ENCODE assay signal across 1 cellular context in genomic region chr22:23216331-23217170, GRCh38.
TF ChIP-seq lines count a peak whose summit lies in the region.

No MANE protein-coding gene starts in this region.

TF ChIP-seq in HepG2, 621 proteins besides CTCF, POLR2A, EP300 and RAD21 (continued from another document):
- TF ChIP-seq, protein P1, sequence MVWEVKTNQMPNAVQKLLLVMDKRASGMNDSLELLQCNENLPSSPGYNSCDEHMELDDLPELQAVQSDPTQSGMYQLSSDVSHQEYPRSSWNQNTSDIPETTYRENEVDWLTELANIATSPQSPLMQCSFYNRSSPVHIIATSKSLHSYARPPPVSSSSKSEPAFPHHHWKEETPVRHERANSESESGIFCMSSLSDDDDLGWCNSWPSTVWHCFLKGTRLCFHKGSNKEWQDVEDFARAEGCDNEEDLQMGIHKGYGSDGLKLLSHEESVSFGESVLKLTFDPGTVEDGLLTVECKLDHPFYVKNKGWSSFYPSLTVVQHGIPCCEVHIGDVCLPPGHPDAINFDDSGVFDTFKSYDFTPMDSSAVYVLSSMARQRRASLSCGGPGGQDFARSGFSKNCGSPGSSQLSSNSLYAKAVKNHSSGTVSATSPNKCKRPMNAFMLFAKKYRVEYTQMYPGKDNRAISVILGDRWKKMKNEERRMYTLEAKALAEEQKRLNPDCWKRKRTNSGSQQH (CRISPR knock-in tag; IDR thresholded peaks at IDR 0.05; ENCODE audit: low read depth), result no peak
- TF ChIP-seq ZFP91 (CRISPR knock-in tag; IDR thresholded peaks at IDR 0.05; ENCODE audit: borderline replicate concordance), result peak; percentile 67
- no peak for TF ChIP-seq GABPA (IDR thresholded peaks at IDR 0.05; ENCODE audit: low read depth, low read length)
- TF ChIP-seq GABPA (CRISPR knock-in tag; IDR thresholded peaks at IDR 0.05; ENCODE audit: low read depth), result peak; percentile 31; the same call in 1 of the 2 replicates
- TF ChIP-seq ZNF530 (CRISPR knock-in tag; IDR thresholded peaks at IDR 0.05; ENCODE audit: low read depth), result no peak
- TF ChIP-seq ZNF292 (CRISPR knock-in tag; IDR thresholded peaks at IDR 0.05; ENCODE audit: borderline replicate concordance, low read depth), result peak; percentile 94; the same call in 1 of the 2 replicates
- peak; percentile 83; the same call in 1 of the 2 replicates for TF ChIP-seq ZKSCAN5 (CRISPR knock-in tag; IDR thresholded peaks at IDR 0.05)
- TF ChIP-seq HIC2 (CRISPR knock-in tag; IDR thresholded peaks at IDR 0.05; ENCODE audit: low read depth), result peak; percentile 55; the same call in 1 of the 2 replicates
- TF ChIP-seq DNMT1 (CRISPR knock-in tag; IDR thresholded peaks at IDR 0.05), result no peak
- TF ChIP-seq MEF2D (CRISPR knock-in tag; IDR thresholded peaks at IDR 0.05), result peak; percentile 65; the same call in 1 of the 2 replicates
- TF ChIP-seq RAD51 (IDR thresholded peaks at IDR 0.05; ENCODE audit: borderline replicate concordance), result peak; percentile 52; the same call in 1 of the 2 replicates
- 0 out of 2 replicates have a peak, but pooled peaks have one; percentile 21 for TF ChIP-seq KMT2B (CRISPR knock-in tag; IDR thresholded peaks at IDR 0.05)
- TF ChIP-seq KLF15 (CRISPR knock-in tag; IDR thresholded peaks at IDR 0.05; ENCODE audit: borderline replicate concordance), result no peak
- no peak for TF ChIP-seq ZNF343 (CRISPR knock-in tag; IDR thresholded peaks at IDR 0.05)
- TF ChIP-seq, protein P2, sequence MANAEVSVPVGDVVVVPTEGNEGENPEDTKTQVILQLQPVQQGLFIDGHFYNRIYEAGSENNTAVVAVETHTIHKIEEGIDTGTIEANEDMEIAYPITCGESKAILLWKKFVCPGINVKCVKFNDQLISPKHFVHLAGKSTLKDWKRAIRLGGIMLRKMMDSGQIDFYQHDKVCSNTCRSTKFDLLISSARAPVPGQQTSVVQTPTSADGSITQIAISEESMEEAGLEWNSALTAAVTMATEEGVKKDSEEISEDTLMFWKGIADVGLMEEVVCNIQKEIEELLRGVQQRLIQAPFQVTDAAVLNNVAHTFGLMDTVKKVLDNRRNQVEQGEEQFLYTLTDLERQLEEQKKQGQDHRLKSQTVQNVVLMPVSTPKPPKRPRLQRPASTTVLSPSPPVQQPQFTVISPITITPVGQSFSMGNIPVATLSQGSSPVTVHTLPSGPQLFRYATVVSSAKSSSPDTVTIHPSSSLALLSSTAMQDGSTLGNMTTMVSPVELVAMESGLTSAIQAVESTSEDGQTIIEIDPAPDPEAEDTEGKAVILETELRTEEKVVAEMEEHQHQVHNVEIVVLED (CRISPR knock-in tag; IDR thresholded peaks at IDR 0.05; ENCODE audit: borderline replicate concordance), result peak; percentile 50; the same call in 1 of the 2 replicates
- TF ChIP-seq ZKSCAN1 (IDR thresholded peaks at IDR 0.05; ENCODE audit: low read length), result no peak
- TF ChIP-seq AHDC1 (CRISPR knock-in tag; IDR thresholded peaks at IDR 0.05; ENCODE audit: borderline replicate concordance), result peak; percentile 48; the same call in 1 of the 2 replicates
- TF ChIP-seq, protein P3, sequence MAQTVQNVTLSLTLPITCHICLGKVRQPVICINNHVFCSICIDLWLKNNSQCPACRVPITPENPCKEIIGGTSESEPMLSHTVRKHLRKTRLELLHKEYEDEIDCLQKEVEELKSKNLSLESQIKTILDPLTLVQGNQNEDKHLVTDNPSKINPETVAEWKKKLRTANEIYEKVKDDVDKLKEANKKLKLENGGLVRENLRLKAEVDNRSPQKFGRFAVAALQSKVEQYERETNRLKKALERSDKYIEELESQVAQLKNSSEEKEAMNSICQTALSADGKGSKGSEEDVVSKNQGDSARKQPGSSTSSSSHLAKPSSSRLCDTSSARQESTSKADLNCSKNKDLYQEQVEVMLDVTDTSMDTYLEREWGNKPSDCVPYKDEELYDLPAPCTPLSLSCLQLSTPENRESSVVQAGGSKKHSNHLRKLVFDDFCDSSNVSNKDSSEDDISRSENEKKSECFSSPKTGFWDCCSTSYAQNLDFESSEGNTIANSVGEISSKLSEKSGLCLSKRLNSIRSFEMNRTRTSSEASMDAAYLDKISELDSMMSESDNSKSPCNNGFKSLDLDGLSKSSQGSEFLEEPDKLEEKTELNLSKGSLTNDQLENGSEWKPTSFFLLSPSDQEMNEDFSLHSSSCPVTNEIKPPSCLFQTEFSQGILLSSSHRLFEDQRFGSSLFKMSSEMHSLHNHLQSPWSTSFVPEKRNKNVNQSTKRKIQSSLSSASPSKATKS (CRISPR knock-in tag; IDR thresholded peaks at IDR 0.05), result no peak
- TF ChIP-seq ZBTB38 (CRISPR knock-in tag; IDR thresholded peaks at IDR 0.05), result peak; percentile 35; the same call in 1 of the 2 replicates
- peak; percentile 32; the same call in 1 of the 2 replicates for TF ChIP-seq KDM3A (CRISPR knock-in tag; IDR thresholded peaks at IDR 0.05; ENCODE audit: low read depth)
- no peak for TF ChIP-seq ZBTB42 (CRISPR knock-in tag; IDR thresholded peaks at IDR 0.05)
- TF ChIP-seq SMYD3 (CRISPR knock-in tag; IDR thresholded peaks at IDR 0.05), result 0 out of 2 replicates have a peak, but pooled peaks have one; percentile 37
- TF ChIP-seq YEATS2 (CRISPR knock-in tag; IDR thresholded peaks at IDR 0.05; ENCODE audit: borderline replicate concordance), result peak; percentile 65; the same call in 1 of the 2 replicates
- TF ChIP-seq ZNF772 (CRISPR knock-in tag; IDR thresholded peaks at IDR 0.05), result peak; percentile 31; the same call in 1 of the 2 replicates
- TF ChIP-seq ZNF572 (CRISPR knock-in tag; IDR thresholded peaks at IDR 0.05), result 0 out of 2 replicates have a peak, but pooled peaks have one; percentile 51
- no peak for TF ChIP-seq ZNF44 (CRISPR knock-in tag; IDR thresholded peaks at IDR 0.05)
- TF ChIP-seq ZNF766 (CRISPR knock-in tag; IDR thresholded peaks at IDR 0.05; ENCODE audit: borderline replicate concordance), result no peak
- peak; percentile 43; the same call in 1 of the 2 replicates for TF ChIP-seq IRF2 (CRISPR knock-in tag; IDR thresholded peaks at IDR 0.05)
- peak; percentile 78 for TF ChIP-seq ZFY (CRISPR knock-in tag; IDR thresholded peaks at IDR 0.05)
TF ChIP-seq in HepG2: peak in this region for 169.
